Comparison of ENCODE assay signal across 1 cellular context in the genomic region with DNA sequence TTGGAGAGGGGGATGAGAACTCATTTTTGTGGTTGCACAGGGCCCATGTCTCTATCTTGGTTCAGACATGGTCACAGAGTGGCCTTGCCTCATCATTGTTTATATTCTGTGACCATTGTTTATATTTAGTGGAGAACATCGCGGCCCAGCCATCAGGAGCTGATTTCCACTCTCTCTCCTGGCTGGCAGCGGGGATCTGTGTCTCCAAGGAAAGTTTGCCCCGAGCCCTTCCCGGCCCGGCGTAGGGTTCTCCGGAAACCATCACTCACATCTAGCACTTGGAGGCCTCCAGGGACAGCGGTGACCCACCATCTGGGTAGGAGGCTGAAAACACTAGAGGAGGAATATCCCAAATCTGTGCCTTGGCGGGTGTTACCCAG.
TF ChIP-seq lines count a peak whose summit lies in the region.

No MANE protein-coding gene starts in this region.

TF ChIP-seq in H1, 55 proteins besides CTCF, POLR2A, EP300 and RAD21:
- TF ChIP-seq YY1 (IDR thresholded peaks at IDR 0.05; ENCODE audit: low read depth, low read length) (no peak), KDM4A (IDR thresholded peaks at IDR 0.05; ENCODE audit: low read depth, low read length, severe bottlenecking) (no peak), GTF2F1 (IDR thresholded peaks at IDR 0.05; ENCODE audit: borderline replicate concordance, low read depth, low read length) (no peak), BACH1 (IDR thresholded peaks at IDR 0.05; ENCODE audit: low read length) (no peak), POLR2AphosphoS5 (IDR thresholded peaks at IDR 0.05; ENCODE audit: low read depth, low read length) (no peak), KDM5A (IDR thresholded peaks at IDR 0.05; ENCODE audit: low read length) (no peak), KDM1A (IDR thresholded peaks at IDR 0.05; ENCODE audit: borderline replicate concordance, low read length) (no peak), SP1 (IDR thresholded peaks at IDR 0.05; ENCODE audit: low read depth, low read length) (no peak), SRF (IDR thresholded peaks at IDR 0.05; ENCODE audit: low read depth, low read length) (no peak), TEAD4 (IDR thresholded peaks at IDR 0.05; ENCODE audit: low read depth, low read length) (no peak), EZH2 (IDR thresholded peaks at IDR 0.05; ENCODE audit: low read depth, low read length, severe bottlenecking) (no peak), SP4 (IDR thresholded peaks at IDR 0.05; ENCODE audit: low read length) (no peak), JUN (IDR thresholded peaks at IDR 0.05; ENCODE audit: low read depth, low read length) (no peak), GABPA (IDR thresholded peaks at IDR 0.05; ENCODE audit: borderline replicate concordance, insufficient read depth, low read length) (no peak), EGR1 (IDR thresholded peaks at IDR 0.05; ENCODE audit: borderline replicate concordance, low read depth, low read length) (no peak), NRF1 (IDR thresholded peaks at IDR 0.05; ENCODE audit: low read depth, low read length) (no peak)
- TF ChIP-seq, protein P1, sequence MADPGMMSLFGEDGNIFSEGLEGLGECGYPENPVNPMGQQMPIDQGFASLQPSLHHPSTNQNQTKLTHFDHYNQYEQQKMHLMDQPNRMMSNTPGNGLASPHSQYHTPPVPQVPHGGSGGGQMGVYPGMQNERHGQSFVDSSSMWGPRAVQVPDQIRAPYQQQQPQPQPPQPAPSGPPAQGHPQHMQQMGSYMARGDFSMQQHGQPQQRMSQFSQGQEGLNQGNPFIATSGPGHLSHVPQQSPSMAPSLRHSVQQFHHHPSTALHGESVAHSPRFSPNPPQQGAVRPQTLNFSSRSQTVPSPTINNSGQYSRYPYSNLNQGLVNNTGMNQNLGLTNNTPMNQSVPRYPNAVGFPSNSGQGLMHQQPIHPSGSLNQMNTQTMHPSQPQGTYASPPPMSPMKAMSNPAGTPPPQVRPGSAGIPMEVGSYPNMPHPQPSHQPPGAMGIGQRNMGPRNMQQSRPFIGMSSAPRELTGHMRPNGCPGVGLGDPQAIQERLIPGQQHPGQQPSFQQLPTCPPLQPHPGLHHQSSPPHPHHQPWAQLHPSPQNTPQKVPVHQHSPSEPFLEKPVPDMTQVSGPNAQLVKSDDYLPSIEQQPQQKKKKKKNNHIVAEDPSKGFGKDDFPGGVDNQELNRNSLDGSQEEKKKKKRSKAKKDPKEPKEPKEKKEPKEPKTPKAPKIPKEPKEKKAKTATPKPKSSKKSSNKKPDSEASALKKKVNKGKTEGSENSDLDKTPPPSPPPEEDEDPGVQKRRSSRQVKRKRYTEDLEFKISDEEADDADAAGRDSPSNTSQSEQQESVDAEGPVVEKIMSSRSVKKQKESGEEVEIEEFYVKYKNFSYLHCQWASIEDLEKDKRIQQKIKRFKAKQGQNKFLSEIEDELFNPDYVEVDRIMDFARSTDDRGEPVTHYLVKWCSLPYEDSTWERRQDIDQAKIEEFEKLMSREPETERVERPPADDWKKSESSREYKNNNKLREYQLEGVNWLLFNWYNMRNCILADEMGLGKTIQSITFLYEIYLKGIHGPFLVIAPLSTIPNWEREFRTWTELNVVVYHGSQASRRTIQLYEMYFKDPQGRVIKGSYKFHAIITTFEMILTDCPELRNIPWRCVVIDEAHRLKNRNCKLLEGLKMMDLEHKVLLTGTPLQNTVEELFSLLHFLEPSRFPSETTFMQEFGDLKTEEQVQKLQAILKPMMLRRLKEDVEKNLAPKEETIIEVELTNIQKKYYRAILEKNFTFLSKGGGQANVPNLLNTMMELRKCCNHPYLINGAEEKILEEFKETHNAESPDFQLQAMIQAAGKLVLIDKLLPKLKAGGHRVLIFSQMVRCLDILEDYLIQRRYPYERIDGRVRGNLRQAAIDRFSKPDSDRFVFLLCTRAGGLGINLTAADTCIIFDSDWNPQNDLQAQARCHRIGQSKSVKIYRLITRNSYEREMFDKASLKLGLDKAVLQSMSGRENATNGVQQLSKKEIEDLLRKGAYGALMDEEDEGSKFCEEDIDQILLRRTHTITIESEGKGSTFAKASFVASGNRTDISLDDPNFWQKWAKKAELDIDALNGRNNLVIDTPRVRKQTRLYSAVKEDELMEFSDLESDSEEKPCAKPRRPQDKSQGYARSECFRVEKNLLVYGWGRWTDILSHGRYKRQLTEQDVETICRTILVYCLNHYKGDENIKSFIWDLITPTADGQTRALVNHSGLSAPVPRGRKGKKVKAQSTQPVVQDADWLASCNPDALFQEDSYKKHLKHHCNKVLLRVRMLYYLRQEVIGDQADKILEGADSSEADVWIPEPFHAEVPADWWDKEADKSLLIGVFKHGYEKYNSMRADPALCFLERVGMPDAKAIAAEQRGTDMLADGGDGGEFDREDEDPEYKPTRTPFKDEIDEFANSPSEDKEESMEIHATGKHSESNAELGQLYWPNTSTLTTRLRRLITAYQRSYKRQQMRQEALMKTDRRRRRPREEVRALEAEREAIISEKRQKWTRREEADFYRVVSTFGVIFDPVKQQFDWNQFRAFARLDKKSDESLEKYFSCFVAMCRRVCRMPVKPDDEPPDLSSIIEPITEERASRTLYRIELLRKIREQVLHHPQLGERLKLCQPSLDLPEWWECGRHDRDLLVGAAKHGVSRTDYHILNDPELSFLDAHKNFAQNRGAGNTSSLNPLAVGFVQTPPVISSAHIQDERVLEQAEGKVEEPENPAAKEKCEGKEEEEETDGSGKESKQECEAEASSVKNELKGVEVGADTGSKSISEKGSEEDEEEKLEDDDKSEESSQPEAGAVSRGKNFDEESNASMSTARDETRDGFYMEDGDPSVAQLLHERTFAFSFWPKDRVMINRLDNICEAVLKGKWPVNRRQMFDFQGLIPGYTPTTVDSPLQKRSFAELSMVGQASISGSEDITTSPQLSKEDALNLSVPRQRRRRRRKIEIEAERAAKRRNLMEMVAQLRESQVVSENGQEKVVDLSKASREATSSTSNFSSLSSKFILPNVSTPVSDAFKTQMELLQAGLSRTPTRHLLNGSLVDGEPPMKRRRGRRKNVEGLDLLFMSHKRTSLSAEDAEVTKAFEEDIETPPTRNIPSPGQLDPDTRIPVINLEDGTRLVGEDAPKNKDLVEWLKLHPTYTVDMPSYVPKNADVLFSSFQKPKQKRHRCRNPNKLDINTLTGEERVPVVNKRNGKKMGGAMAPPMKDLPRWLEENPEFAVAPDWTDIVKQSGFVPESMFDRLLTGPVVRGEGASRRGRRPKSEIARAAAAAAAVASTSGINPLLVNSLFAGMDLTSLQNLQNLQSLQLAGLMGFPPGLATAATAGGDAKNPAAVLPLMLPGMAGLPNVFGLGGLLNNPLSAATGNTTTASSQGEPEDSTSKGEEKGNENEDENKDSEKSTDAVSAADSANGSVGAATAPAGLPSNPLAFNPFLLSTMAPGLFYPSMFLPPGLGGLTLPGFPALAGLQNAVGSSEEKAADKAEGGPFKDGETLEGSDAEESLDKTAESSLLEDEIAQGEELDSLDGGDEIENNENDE (IDR thresholded peaks at IDR 0.05; ENCODE audit: insufficient replicate concordance, low read length) = no peak
